9 cellular contexts compared by ENCODE assay signal in genomic region chr17:44363613-44364159, GRCh38. TPM values are rescaled to one million over a fixed set of nuclear protein-coding genes. Genes with fewer than 3 reads are reported as not detected.
DNase-seq lines count a peak whose midpoint lies in the region; ATAC-seq and TF ChIP-seq lines count a peak whose summit lies in the region.
"Had no signal": no experiment of that assay in that cellular context is flagged by ENCODE, and none has a peak within 500 bp of the region (broad histone marks: within the 10 kb centered on the region; RNA-seq: fewer than 3 reads in every experiment).

FAM171A2 (minus strand) TSS chr17:44363853; CDS start chr17:44363714, 139 bp downstream.

- no peak for TF ChIP-seq POLR2A in suprapubic skin (IDR thresholded peaks at IDR 0.05)

- POLR2A ChIA-PET in PC-9 (lab: Charles Lee; ENCODE audit: unreplicated experiment): interaction anchor here (0.6 to 0.7 kb wide), 2 partner anchors 412 to 523 kb away, joined by 3 to 13 read pairs; no protein-coding TSS in a partner anchor

- DNase-seq in PC-9 (peak in 1 of 2 experiments; percentile 61), fibroblast of peridontal ligament (ENCODE audit: extremely low read depth) (peak; percentile 22), suprapubic skin (ENCODE audit: low spot score in 2 of 2) (peak; percentile 61 to 71)
- DNase-seq in natural killer cell treated with Interleukin-12 subunit alpha and Interleukin-12 subunit beta and Interleukin-15 and Interleukin-18, amount 100 ng/mL, for 72 hours (ENCODE audit: low spot score): peak; percentile 70

- H3K36me3 Mint-ChIP-seq in activated T-helper 17 cell treated with anti-CD3 and anti-CD28 coated beads, Interleukin-2, amount 50 U/mL, for 72 hours (ENCODE audit: low read depth): no peaks in the 10 kb centered on the region
- no peaks in the 10 kb centered on the region for H3K36me3 Mint-ChIP-seq in natural killer cell treated with Interleukin-12 subunit alpha and Interleukin-12 subunit beta and Interleukin-15 and Interleukin-18, amount 100 ng/mL, for 72 hours

- TF ChIP-seq CTCF in PC-9 (conservative IDR thresholded peaks at IDR 0.05) (peak; percentile 59; the same call in 1 of the 2 replicates), suprapubic skin (IDR thresholded peaks at IDR 0.05) (peak in 1 of 2 donors; percentile 91)

- peaks cover 18% of the 10 kb centered on the region; the same call in 1 of the 2 replicates for H3K27me3 ChIP-seq in PC-9 (ENCODE audit: insufficient read depth, low read depth)
- peaks cover 12% of the 10 kb centered on the region for H3K27me3 ChIP-seq in suprapubic skin

- H3K9me3 Mint-ChIP-seq in activated T-helper 17 cell treated with anti-CD3 and anti-CD28 coated beads, Interleukin-2, amount 50 U/mL, for 72 hours: no peaks in the 10 kb centered on the region
- H3K9me3 Mint-ChIP-seq in natural killer cell treated with Interleukin-12 subunit alpha and Interleukin-12 subunit beta and Interleukin-15 and Interleukin-18, amount 100 ng/mL, for 72 hours: no peaks in the 10 kb centered on the region

- H2AFZ ChIP-seq in PC-9: peak within 1 kb of the TSS; percentile 93

- peak within 1 kb of the TSS; percentile 89 for H3K4me2 ChIP-seq in PC-9

- peaks cover 20% of the 10 kb centered on the region for H3K4me1 ChIP-seq in ES-I3 (ENCODE audit: insufficient read depth, low read length)
- H3K4me1 ChIP-seq in PC-9 (replicated peaks; ENCODE audit: insufficient read depth): no peaks in the 10 kb centered on the region
- peaks cover 24% of the 10 kb centered on the region for H3K4me1 ChIP-seq in suprapubic skin

- TF ChIP-seq EP300 in suprapubic skin (IDR thresholded peaks at IDR 0.05): no peak

- H3K4me1 Mint-ChIP-seq in activated T-helper 17 cell treated with anti-CD3 and anti-CD28 coated beads, Interleukin-2, amount 50 U/mL, for 72 hours: peaks cover 6% of the 10 kb centered on the region
- no peaks in the 10 kb centered on the region for H3K4me1 Mint-ChIP-seq in natural killer cell treated with Interleukin-12 subunit alpha and Interleukin-12 subunit beta and Interleukin-15 and Interleukin-18, amount 100 ng/mL, for 72 hours (ENCODE audit: low read depth in 2 of 2)

- H3K4me3 ChIP-seq in PC-9 (peak within 1 kb of the TSS; percentile 66), suprapubic skin (peak within 1 kb of the TSS; percentile 83)

- WGBS in suprapubic skin: 0% methylated on average over 3 of the region's 63 CpGs

- peak within 1 kb of the TSS; percentile 58 for H3K4me3 Mint-ChIP-seq in activated T-helper 17 cell treated with anti-CD3 and anti-CD28 coated beads, Interleukin-2, amount 50 U/mL, for 72 hours
- peak within 1 kb of the TSS; percentile 54 for H3K4me3 Mint-ChIP-seq in natural killer cell treated with Interleukin-12 subunit alpha and Interleukin-12 subunit beta and Interleukin-15 and Interleukin-18, amount 100 ng/mL, for 72 hours

- BruUV-seq in PC-9 (replicated peaks; lab: Mats Ljungman, UMichigan): no TSS peak

- ATAC-seq in HG03442 (IDR thresholded peaks at IDR 0.05; ENCODE audit: unreplicated experiment): peak; percentile 42
- peak; percentile 93 for ATAC-seq in activated T-helper 17 cell treated with anti-CD3 and anti-CD28 coated beads, Interleukin-2, amount 50 U/mL, for 72 hours (replicated peaks)
- ATAC-seq in natural killer cell treated with Interleukin-12 subunit alpha and Interleukin-12 subunit beta and Interleukin-15 and Interleukin-18, amount 100 ng/mL, for 72 hours: peak; percentile 90 to 93
- ATAC-seq in HG03095 (IDR thresholded peaks at IDR 0.05; ENCODE audit: unreplicated experiment): no peak

- H3F3A ChIP-seq in PC-9 (ENCODE audit: insufficient read depth, low read depth): peaks cover 5% of the 10 kb centered on the region; the same call in 1 of the 2 replicates

- intact Hi-C loops in PC-9 (cut with micrococcal nuclease; ENCODE audit: unreplicated experiment): no loop called here

- H3K36me3 ChIP-seq in ES-I3 (ENCODE audit: insufficient read depth, low read length): no peaks in the 10 kb centered on the region
- H3K36me3 ChIP-seq in PC-9 (ENCODE audit: low read depth): no peaks in the 10 kb centered on the region
- H3K36me3 ChIP-seq in suprapubic skin: no peaks in the 10 kb centered on the region

- no peaks in the 10 kb centered on the region for H3K9me2 ChIP-seq in PC-9 (ENCODE audit: insufficient read depth)

- no peaks in the 10 kb centered on the region for H3K79me2 ChIP-seq in PC-9 (ENCODE audit: low read depth)

- H4K20me1 ChIP-seq in PC-9 (ENCODE audit: insufficient read depth): no peaks in the 10 kb centered on the region

- peak within 1 kb of the TSS; percentile 95 for H3K9ac ChIP-seq in ES-I3 (ENCODE audit: low read depth, low read length)

- H3K27me3 Mint-ChIP-seq in activated T-helper 17 cell treated with anti-CD3 and anti-CD28 coated beads, Interleukin-2, amount 50 U/mL, for 72 hours: peaks cover 12% of the 10 kb centered on the region
- H3K27me3 Mint-ChIP-seq in natural killer cell treated with Interleukin-12 subunit alpha and Interleukin-12 subunit beta and Interleukin-15 and Interleukin-18, amount 100 ng/mL, for 72 hours: peaks cover 27 to 36% of the 10 kb centered on the region in 2 donors

- H3K27ac ChIP-seq in PC-9 (no peak within 1 kb of the TSS), suprapubic skin (no peak within 1 kb of the TSS)
- H3K27ac ChIP-seq: epithelial cell of prostate had no signal

- CTCF ChIA-PET in PC-9 (lab: Charles Lee): interaction anchor here (0.6 kb wide), 2 partner anchors 98 to 498 kb away, joined by 3 to 4 read pairs; no protein-coding TSS in a partner anchor

- H3K9me3 ChIP-seq in ES-I3 (ENCODE audit: control insufficient read depth, insufficient read depth, low read length) (no peaks in the 10 kb centered on the region), PC-9 (ENCODE audit: insufficient read depth, low read depth) (no peaks in the 10 kb centered on the region), suprapubic skin (no peaks in the 10 kb centered on the region)

- no peak within 1 kb of the TSS for H3K27ac Mint-ChIP-seq in activated T-helper 17 cell treated with anti-CD3 and anti-CD28 coated beads, Interleukin-2, amount 50 U/mL, for 72 hours
- H3K27ac Mint-ChIP-seq in natural killer cell treated with Interleukin-12 subunit alpha and Interleukin-12 subunit beta and Interleukin-15 and Interleukin-18, amount 100 ng/mL, for 72 hours: no peak within 1 kb of the TSS

RNA-seq across cellular contexts. Expression of gene FAM171A2, which starts in this region (rescaled TPM):
- total RNA-seq in PC-9 (2021): 8.3 and 11.8 TPM in 2 replicates
- under 1 TPM; 0.17 to 0.32 TPM for total RNA-seq in activated T-helper 17 cell treated with anti-CD3 and anti-CD28 coated beads, Interleukin-2, amount 50 U/mL, for 72 hours
- total RNA-seq in natural killer cell treated with Interleukin-12 subunit alpha and Interleukin-12 subunit beta and Interleukin-15 and Interleukin-18, amount 100 ng/mL, for 72 hours: under 1 TPM in 1 of 2 donors, not detected in 1; 0.25 TPM
- total RNA-seq in suprapubic skin: 1 to 10 TPM; 1.2 to 2.6 (median 1.5) TPM

Comparison
In these comparisons a context has a peak if more than half of its experiments do, and no peak if none do; other contexts are left out.
1. Peak in ATAC-seq in activated T-helper 17 cell treated with anti-CD3 and anti-CD28 coated beads, Interleukin-2, amount 50 U/mL, for 72 hours; RNA of the gene not detected or under 1 TPM.
2. Peak in DNase-seq and ATAC-seq in natural killer cell treated with Interleukin-12 subunit alpha and Interleukin-12 subunit beta and Interleukin-15 and Interleukin-18, amount 100 ng/mL, for 72 hours; RNA of the gene not detected or under 1 TPM.